Comparison of ENCODE assay signal across 1 cellular context in the genomic region with DNA sequence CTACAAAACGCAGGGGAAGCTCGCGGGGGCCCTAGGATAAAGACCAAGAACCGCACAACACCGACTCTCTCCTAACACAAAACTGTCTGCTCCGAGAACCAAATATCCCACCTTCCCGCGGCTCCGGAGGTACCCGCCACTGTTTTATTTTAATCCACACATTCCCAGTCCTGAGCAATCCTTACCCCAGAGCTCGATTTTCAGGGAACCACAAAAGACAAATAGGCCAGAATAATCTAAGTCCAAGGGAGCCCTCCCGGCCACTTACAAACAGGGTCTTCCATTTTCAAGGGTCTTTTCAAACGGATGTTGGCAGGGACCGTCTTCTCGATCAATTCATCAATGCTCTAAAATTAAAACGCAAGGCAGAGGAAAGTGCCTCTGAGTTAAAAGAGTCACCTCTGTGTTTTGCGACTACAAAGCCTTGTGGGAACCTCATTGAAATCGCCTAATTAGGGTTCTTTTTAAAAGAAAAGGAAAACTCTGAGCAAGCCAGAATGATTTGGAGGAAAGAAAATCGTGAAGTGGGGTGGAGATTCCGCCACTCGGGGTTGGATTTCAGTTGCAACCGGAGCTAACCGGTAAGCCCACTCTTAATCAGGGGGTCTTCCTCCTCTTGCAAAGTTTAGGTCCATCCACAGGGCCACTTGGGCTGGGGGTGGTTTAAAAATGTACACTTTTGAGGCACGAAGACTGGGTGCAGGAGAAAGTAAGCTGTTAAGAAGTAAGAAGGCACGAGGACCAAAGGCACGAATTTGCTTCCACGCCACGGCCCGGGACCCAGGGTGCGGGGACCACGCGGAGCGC.
TF ChIP-seq lines count a peak whose summit lies in the region.

No MANE protein-coding gene starts in this region.

TF ChIP-seq in IMR-90, 13 proteins besides CTCF, POLR2A, EP300 and RAD21 (continued from another document):
- TF ChIP-seq, protein P1, sequence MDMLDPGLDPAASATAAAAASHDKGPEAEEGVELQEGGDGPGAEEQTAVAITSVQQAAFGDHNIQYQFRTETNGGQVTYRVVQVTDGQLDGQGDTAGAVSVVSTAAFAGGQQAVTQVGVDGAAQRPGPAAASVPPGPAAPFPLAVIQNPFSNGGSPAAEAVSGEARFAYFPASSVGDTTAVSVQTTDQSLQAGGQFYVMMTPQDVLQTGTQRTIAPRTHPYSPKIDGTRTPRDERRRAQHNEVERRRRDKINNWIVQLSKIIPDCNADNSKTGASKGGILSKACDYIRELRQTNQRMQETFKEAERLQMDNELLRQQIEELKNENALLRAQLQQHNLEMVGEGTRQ (IDR thresholded peaks at IDR 0.05; ENCODE audit: low read depth, low read length): no peak
- TF ChIP-seq, protein P2, sequence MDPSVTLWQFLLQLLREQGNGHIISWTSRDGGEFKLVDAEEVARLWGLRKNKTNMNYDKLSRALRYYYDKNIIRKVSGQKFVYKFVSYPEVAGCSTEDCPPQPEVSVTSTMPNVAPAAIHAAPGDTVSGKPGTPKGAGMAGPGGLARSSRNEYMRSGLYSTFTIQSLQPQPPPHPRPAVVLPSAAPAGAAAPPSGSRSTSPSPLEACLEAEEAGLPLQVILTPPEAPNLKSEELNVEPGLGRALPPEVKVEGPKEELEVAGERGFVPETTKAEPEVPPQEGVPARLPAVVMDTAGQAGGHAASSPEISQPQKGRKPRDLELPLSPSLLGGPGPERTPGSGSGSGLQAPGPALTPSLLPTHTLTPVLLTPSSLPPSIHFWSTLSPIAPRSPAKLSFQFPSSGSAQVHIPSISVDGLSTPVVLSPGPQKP (IDR thresholded peaks at IDR 0.05; ENCODE audit: borderline replicate concordance, low read depth, low read length): no peak
- TF ChIP-seq NFE2L2 (IDR thresholded peaks at IDR 0.05; ENCODE audit: low read depth, low read length) (no peak), RCOR1 (IDR thresholded peaks at IDR 0.05; ENCODE audit: insufficient replicate concordance, low read length) (no peak), MXI1 (IDR thresholded peaks at IDR 0.05; ENCODE audit: borderline replicate concordance, low read depth, low read length) (no peak), MAFK (IDR thresholded peaks at IDR 0.05; ENCODE audit: low read depth, low read length) (no peak), CEBPB (IDR thresholded peaks at IDR 0.05; ENCODE audit: low read depth, low read length) (no peak), SMC3 (IDR thresholded peaks at IDR 0.05; ENCODE audit: low read depth, low read length) (no peak), RFX5 (IDR thresholded peaks at IDR 0.05; ENCODE audit: low read depth, low read length) (no peak), BHLHE40 (IDR thresholded peaks at IDR 0.05; ENCODE audit: low read depth, low read length) (no peak), MAZ (IDR thresholded peaks at IDR 0.05; ENCODE audit: borderline replicate concordance, low read depth, low read length) (no peak), CHD1 (IDR thresholded peaks at IDR 0.05; ENCODE audit: low read depth, low read length) (no peak)
TF ChIP-seq in IMR-90: peak in this region for 0.
